ENCODE assay signal across 8 cellular contexts in the genomic region with DNA sequence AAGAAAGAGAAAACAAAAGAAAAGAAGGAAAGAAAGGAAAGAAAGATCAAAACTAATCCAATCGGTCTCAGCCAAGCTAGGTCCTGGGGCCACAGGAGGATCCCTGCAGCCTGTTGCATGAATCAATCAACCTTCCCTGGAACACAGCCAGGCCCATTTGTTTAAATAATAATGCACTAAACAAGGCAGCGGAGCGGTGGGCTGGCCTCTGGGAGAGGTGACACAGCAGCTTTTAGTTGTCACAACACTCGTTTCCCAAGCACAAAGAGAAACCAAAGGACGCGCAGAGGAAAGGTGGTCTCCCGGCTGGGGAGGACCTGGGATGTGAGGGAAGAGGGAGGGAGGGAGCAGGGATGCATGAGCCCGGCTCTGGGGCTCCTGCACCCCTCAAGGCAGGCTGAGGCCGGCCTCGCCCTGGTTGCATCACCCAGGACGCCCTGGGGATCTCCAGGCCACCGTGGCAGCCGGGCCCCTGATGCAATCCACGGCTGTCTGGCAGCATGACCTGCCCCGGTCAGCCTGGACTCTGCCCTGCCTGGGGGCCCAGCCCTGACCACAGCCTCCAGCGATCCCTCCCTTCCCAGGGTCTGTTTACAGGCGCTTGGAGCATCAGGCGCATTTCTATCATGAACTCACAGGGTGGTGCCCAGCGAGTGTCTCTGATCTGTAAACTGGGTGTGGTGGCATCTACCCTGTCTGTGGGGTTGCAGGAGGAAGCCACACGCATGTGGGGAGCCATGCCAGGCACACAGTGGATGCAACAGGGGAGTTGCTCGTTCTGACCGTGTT. TPM values are rescaled to one million over a fixed set of nuclear protein-coding genes. Genes with fewer than 3 reads are reported as not detected.
DNase-seq lines count a peak whose midpoint lies in the region; ATAC-seq and TF ChIP-seq lines count a peak whose summit lies in the region.

No MANE protein-coding gene starts in this region.

- DNase-seq in activated T-cell treated with anti-CD3 and anti-CD28 coated beads, Interleukin-2, amount 50 U/mL, for 72 hours = peak; percentile 15 to 33
- DNase-seq in activated T-cell treated with anti-CD3 and anti-CD28 coated beads for 4 hours (no peak), NOMO-1 (lab: John Stamatoyannopoulos, UW; ENCODE audit: unreplicated experiment in 2 of 2) (peak; percentile 58 to 75), mesenchymal stem cell (peak; percentile 94), globus pallidus (ENCODE audit: low spot score) (no peak), ascending aorta (ENCODE audit: low spot score in 2 of 2) (no peak)
- DNase-seq in stimulated activated naive B cell treated with anti-CD40 and anti-IgM and Interleukin-4, amounts not matched to agents 10 μg/mL and 1 μg/mL and 100 μg/mL, for 72 hours = no peak

- peak overlapping the region; percentile 52 to 70 for H3K4ac ChIP-seq in mesenchymal stem cell (ENCODE audit: low read depth in 1 of 2, low read length in 2 of 2)

- H3K27ac Mint-ChIP-seq in activated T-cell treated with anti-CD3 and anti-CD28 coated beads, Interleukin-2, amount 50 U/mL, for 72 hours = peak overlapping the region; percentile 82
- no peak overlapping the region for H3K27ac Mint-ChIP-seq in stimulated activated naive B cell treated with anti-CD40 and anti-IgM and Interleukin-4, amounts not matched to agents 10 μg/mL and 1 μg/mL and 100 μg/mL, for 72 hours

- H3K4me2 ChIP-seq in mesenchymal stem cell (ENCODE audit: low read length, poor library complexity, severe bottlenecking) = peak overlapping the region; percentile 1

- H2BK15ac ChIP-seq in mesenchymal stem cell (ENCODE audit: low read depth, poor library complexity, severe bottlenecking) = no peak overlapping the region

- ATAC-seq in activated T-cell treated with anti-CD3 and anti-CD28 coated beads, Interleukin-2, amount 50 U/mL, for 72 hours (replicated peaks in 1 of 2) = peak; percentile 57 to 77
- no peak for ATAC-seq in stimulated activated naive B cell treated with anti-CD40 and anti-IgM and Interleukin-4, amounts not matched to agents 10 μg/mL and 1 μg/mL and 100 μg/mL, for 72 hours (replicated peaks)

- peak overlapping the region; percentile 5 to 65 for H3K18ac ChIP-seq in mesenchymal stem cell (ENCODE audit: low read depth in 1 of 2, low read length in 2 of 2)

- H3K4me3 Mint-ChIP-seq in activated T-cell treated with anti-CD3 and anti-CD28 coated beads, Interleukin-2, amount 50 U/mL, for 72 hours = peak overlapping the region; percentile 46 to 47
- no peak overlapping the region for H3K4me3 Mint-ChIP-seq in stimulated activated naive B cell treated with anti-CD40 and anti-IgM and Interleukin-4, amounts not matched to agents 10 μg/mL and 1 μg/mL and 100 μg/mL, for 72 hours

- H3K4me1 ChIP-seq in duodenal mucosa (ENCODE audit: control insufficient read depth in 1 of 2, insufficient read depth in 2 of 2, low read length in 2 of 2) = peaks cover 0 to 4% of the 10 kb centered on the region in 2 donors
- H3K4me1 ChIP-seq in mesenchymal stem cell (ENCODE audit: control insufficient read depth, insufficient read depth, low read depth, low read length) = peaks cover 35% of the 10 kb centered on the region
- H3K4me1 ChIP-seq in ascending aorta = no peaks in the 10 kb centered on the region

- 26% methylated on average over 19 of the region's 22 CpGs for WGBS in mesenchymal stem cell

- H4K91ac ChIP-seq in mesenchymal stem cell (ENCODE audit: low read length) = peak overlapping the region; percentile 90

- H2AFZ ChIP-seq in mesenchymal stem cell (ENCODE audit: low read depth, low read length) = no peak overlapping the region

- H3K36me3 ChIP-seq in duodenal mucosa (ENCODE audit: control insufficient read depth in 1 of 2, insufficient read depth in 2 of 2, low read length in 2 of 2) = no peaks in the 10 kb centered on the region
- no peaks in the 10 kb centered on the region for H3K36me3 ChIP-seq in mesenchymal stem cell (ENCODE audit: control insufficient read depth in 1 of 2, insufficient read depth in 2 of 2, low read depth in 1 of 2, low read length in 2 of 2)
- no peaks in the 10 kb centered on the region for H3K36me3 ChIP-seq in ascending aorta

- peaks cover 17% of the 10 kb centered on the region for H3K4me1 Mint-ChIP-seq in activated T-cell treated with anti-CD3 and anti-CD28 coated beads, Interleukin-2, amount 50 U/mL, for 72 hours (ENCODE audit: low read depth)
- peaks cover 4 to 7% of the 10 kb centered on the region in 2 donors for H3K4me1 Mint-ChIP-seq in stimulated activated naive B cell treated with anti-CD40 and anti-IgM and Interleukin-4, amounts not matched to agents 10 μg/mL and 1 μg/mL and 100 μg/mL, for 72 hours

- intact Hi-C loops in ascending aorta (cut with DNase I) = no loop called here

- no peak overlapping the region for H3K23ac ChIP-seq in mesenchymal stem cell (ENCODE audit: low read length in 2 of 2)

- H3K9me3 ChIP-seq in duodenal mucosa (ENCODE audit: control insufficient read depth in 1 of 2, low read length in 2 of 2) (no peaks in the 10 kb centered on the region), mesenchymal stem cell (ENCODE audit: control insufficient read depth, low read length) (no peaks in the 10 kb centered on the region), ascending aorta (no peaks in the 10 kb centered on the region)

- no peaks in the 10 kb centered on the region for H3K9me3 Mint-ChIP-seq in activated T-cell treated with anti-CD3 and anti-CD28 coated beads, Interleukin-2, amount 50 U/mL, for 72 hours
- H3K9me3 Mint-ChIP-seq in stimulated activated naive B cell treated with anti-CD40 and anti-IgM and Interleukin-4, amounts not matched to agents 10 μg/mL and 1 μg/mL and 100 μg/mL, for 72 hours = no peaks in the 10 kb centered on the region

- H3K27me3 Mint-ChIP-seq in activated T-cell treated with anti-CD3 and anti-CD28 coated beads, Interleukin-2, amount 50 U/mL, for 72 hours (ENCODE audit: low read depth) = no peaks in the 10 kb centered on the region
- peaks cover 30 to 44% of the 10 kb centered on the region in 2 donors for H3K27me3 Mint-ChIP-seq in stimulated activated naive B cell treated with anti-CD40 and anti-IgM and Interleukin-4, amounts not matched to agents 10 μg/mL and 1 μg/mL and 100 μg/mL, for 72 hours

- no peak overlapping the region for H2BK5ac ChIP-seq in mesenchymal stem cell (ENCODE audit: low read depth, low read length, poor library complexity, severe bottlenecking)

- peak overlapping the region; percentile 75 for H2BK120ac ChIP-seq in mesenchymal stem cell (ENCODE audit: low read depth, low read length)

- H3K27me3 ChIP-seq in duodenal mucosa (ENCODE audit: control insufficient read depth in 1 of 2, insufficient read depth in 2 of 2, low read length in 2 of 2) = peaks cover 4 to 6% of the 10 kb centered on the region in 2 donors
- H3K27me3 ChIP-seq in mesenchymal stem cell (ENCODE audit: control insufficient read depth in 1 of 2, insufficient read depth in 1 of 2, low read length in 2 of 2) = peaks cover 0 to 24% of the 10 kb centered on the region in 2 experiments
- H3K27me3 ChIP-seq in ascending aorta = no peaks in the 10 kb centered on the region

- H3K36me3 Mint-ChIP-seq in activated T-cell treated with anti-CD3 and anti-CD28 coated beads, Interleukin-2, amount 50 U/mL, for 72 hours (ENCODE audit: insufficient read depth in 2 of 2) = no peaks in the 10 kb centered on the region
- H3K36me3 Mint-ChIP-seq in stimulated activated naive B cell treated with anti-CD40 and anti-IgM and Interleukin-4, amounts not matched to agents 10 μg/mL and 1 μg/mL and 100 μg/mL, for 72 hours = peaks cover 0 to 2% of the 10 kb centered on the region in 2 donors

- H3K27ac ChIP-seq in duodenal mucosa (ENCODE audit: low read depth, low read length) (no peak overlapping the region), mesenchymal stem cell (ENCODE audit: low read length, poor library complexity, severe bottlenecking) (no peak overlapping the region), ascending aorta (no peak overlapping the region)

- H2BK12ac ChIP-seq in mesenchymal stem cell (ENCODE audit: low read length in 2 of 2) = peak overlapping the region; percentile 2 to 75

- no peak for TF ChIP-seq CTCF in ascending aorta (IDR thresholded peaks at IDR 0.05)

- H4K8ac ChIP-seq in mesenchymal stem cell (ENCODE audit: low read length) = peak overlapping the region; percentile 96

- no peaks in the 10 kb centered on the region for H3K79me1 ChIP-seq in mesenchymal stem cell (replicated peaks; ENCODE audit: low read length, poor library complexity, severe bottlenecking)

- peak overlapping the region; percentile 5 to 14 for H3K4me3 ChIP-seq in duodenal mucosa (ENCODE audit: low read depth in 1 of 2, low read length in 2 of 2)
- peak overlapping the region in 1 of 2 experiments; percentile 67 for H3K4me3 ChIP-seq in mesenchymal stem cell (ENCODE audit: insufficient read depth in 1 of 2, low read depth in 1 of 2, low read length in 2 of 2)
- no peak overlapping the region for H3K4me3 ChIP-seq in ascending aorta

- H2AK5ac ChIP-seq in mesenchymal stem cell (ENCODE audit: low read length, severe bottlenecking) = no peak overlapping the region

- no peak overlapping the region for H3K9ac ChIP-seq in duodenal mucosa (ENCODE audit: low read depth in 1 of 2, low read length in 2 of 2)
- peak overlapping the region; percentile 77 for H3K9ac ChIP-seq in mesenchymal stem cell (ENCODE audit: low read length)

- H3K14ac ChIP-seq in mesenchymal stem cell (ENCODE audit: low read length in 2 of 2) = no peak overlapping the region

RNA-seq across cellular contexts. Expression of gene MMP17, which starts 32.5 kb away (rescaled TPM):
- total RNA-seq in activated T-cell treated with anti-CD3 and anti-CD28 coated beads, Interleukin-2, amount 50 U/mL, for 72 hours = not detected
- polyA plus RNA-seq in mesenchymal stem cell (2013, experiment 1 of 2) = 2.3 TPM
- 2.7 TPM for polyA plus RNA-seq in mesenchymal stem cell (2013, experiment 2 of 2)
- total RNA-seq in ascending aorta = 16.8 TPM

RNA-seq across cellular contexts. Expression of gene ULK1, which starts 33.8 kb away (rescaled TPM):
- total RNA-seq in activated T-cell treated with anti-CD3 and anti-CD28 coated beads, Interleukin-2, amount 50 U/mL, for 72 hours = 10 to 100 TPM; 29.8 to 31.2 TPM
- polyA plus RNA-seq in mesenchymal stem cell (2013, experiment 1 of 2) = 18.5 TPM
- polyA plus RNA-seq in mesenchymal stem cell (2013, experiment 2 of 2) = 17.7 TPM
- 156 TPM for total RNA-seq in ascending aorta

Comparison
In these comparisons a context has a peak if more than half of its experiments do, and no peak if none do; other contexts are left out.
1. DNase-seq: peak in activated T-cell treated with anti-CD3 and anti-CD28 coated beads, Interleukin-2, amount 50 U/mL, for 72 hours (2 of 2), NOMO-1 (2 of 2) and mesenchymal stem cell (single experiment); none in activated T-cell treated with anti-CD3 and anti-CD28 coated beads for 4 hours (single experiment), stimulated activated naive B cell treated with anti-CD40 and anti-IgM and Interleukin-4, amounts not matched to agents 10 μg/mL and 1 μg/mL and 100 μg/mL, for 72 hours (single experiment), globus pallidus (single experiment) and ascending aorta (0 of 2).
2. ATAC-seq: peak in activated T-cell treated with anti-CD3 and anti-CD28 coated beads, Interleukin-2, amount 50 U/mL, for 72 hours (2 of 2); none in stimulated activated naive B cell treated with anti-CD40 and anti-IgM and Interleukin-4, amounts not matched to agents 10 μg/mL and 1 μg/mL and 100 μg/mL, for 72 hours (0 of 2).
3. H3K4me3 Mint-ChIP-seq: peak in activated T-cell treated with anti-CD3 and anti-CD28 coated beads, Interleukin-2, amount 50 U/mL, for 72 hours (2 of 2); none in stimulated activated naive B cell treated with anti-CD40 and anti-IgM and Interleukin-4, amounts not matched to agents 10 μg/mL and 1 μg/mL and 100 μg/mL, for 72 hours (0 of 2).
4. H3K4me3 ChIP-seq: peak in duodenal mucosa (2 of 2); none in ascending aorta (0 of 2).
5. RNA of gene MMP17, which starts 32.5 kb away (total RNA-seq): 16.8 TPM in ascending aorta (single experiment); not detected in activated T-cell treated with anti-CD3 and anti-CD28 coated beads, Interleukin-2, amount 50 U/mL, for 72 hours; every median in the first group is over 10 times any median in the second.